Comparison of ENCODE assay signal across 15 cellular contexts in the genomic region with DNA sequence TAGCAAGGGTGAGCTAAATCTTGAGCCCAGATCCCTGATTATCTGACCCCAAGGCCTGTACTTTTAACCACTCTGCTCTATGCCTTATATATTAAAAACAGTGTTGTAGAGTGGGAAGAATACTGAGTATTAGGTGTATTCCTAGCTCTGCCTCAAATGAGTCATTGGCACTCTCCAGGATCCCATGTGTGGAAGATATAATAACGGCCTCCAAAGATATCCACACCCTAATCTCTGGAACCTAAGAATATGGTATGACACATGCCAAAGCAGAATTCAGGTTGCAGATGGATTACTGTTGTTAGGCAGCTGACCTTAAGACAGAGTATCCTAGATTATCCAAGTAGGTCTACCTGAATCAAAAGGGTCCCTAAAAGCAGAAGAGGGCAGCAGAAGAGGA.
"Had no signal": no experiment of that assay in that cellular context is flagged by ENCODE, and none has a peak within 500 bp of the region (broad histone marks: within the 10 kb centered on the region; RNA-seq: fewer than 3 reads in every experiment).

No MANE protein-coding gene starts in this region.

- ATAC-seq: activated T-cell treated with anti-CD3 and anti-CD28 coated beads, Interleukin-2, amount 50 U/mL, for 72 hours had no signal

- H3K27ac ChIP-seq: tibial artery had no signal

- H3K4me1 ChIP-seq: tibial artery had no signal

- H3K36me3 ChIP-seq: pancreas, tibial artery had no signal

- H3K27me3 ChIP-seq: pancreas, tibial artery had no signal

- H3K4me3 ChIP-seq: lung, pancreas, tibial artery had no signal

- DNase-seq: activated B cell treated with CpG ODN at 0.5 μM for 24 hours; activated CD4-positive, alpha-beta T cell treated with anti-CD3 and anti-CD28 coated beads, Interleukin-2, amount 10 ng/mL, durations not matched to agents 24 days and 14 days; activated CD8-positive, alpha-beta memory T cell treated with anti-CD3 and anti-CD28 coated beads, Interleukin-2, amount 50 U/mL, for 48 hours; activated gamma-delta T cell treated with Interleukin-2 at 50 U/mL for 16 hours; activated T-cell treated with anti-CD3 and anti-CD28 coated beads, Interleukin-2, amount 50 U/mL, for 72 hours; amygdala; cortex of kidney; effector CD4-positive, alpha-beta T cell; midbrain; naive B cell; stimulated activated CD4-positive, alpha-beta T cell treated with anti-CD3 and anti-CD28 coated beads, Interleukin-12 subunit alpha, Interleukin-12 subunit beta, amount 100 ng/mL, for 4 hours; stimulated activated CD4-positive, alpha-beta T cell treated with anti-CD3 and anti-CD28 coated beads, Interleukin-2, amount 100 ng/mL, for 24 hours; tibial artery had no signal

- H3K9me3 ChIP-seq: pancreas, tibial artery had no signal
